11 cellular contexts compared by ENCODE assay signal in the genomic region with DNA sequence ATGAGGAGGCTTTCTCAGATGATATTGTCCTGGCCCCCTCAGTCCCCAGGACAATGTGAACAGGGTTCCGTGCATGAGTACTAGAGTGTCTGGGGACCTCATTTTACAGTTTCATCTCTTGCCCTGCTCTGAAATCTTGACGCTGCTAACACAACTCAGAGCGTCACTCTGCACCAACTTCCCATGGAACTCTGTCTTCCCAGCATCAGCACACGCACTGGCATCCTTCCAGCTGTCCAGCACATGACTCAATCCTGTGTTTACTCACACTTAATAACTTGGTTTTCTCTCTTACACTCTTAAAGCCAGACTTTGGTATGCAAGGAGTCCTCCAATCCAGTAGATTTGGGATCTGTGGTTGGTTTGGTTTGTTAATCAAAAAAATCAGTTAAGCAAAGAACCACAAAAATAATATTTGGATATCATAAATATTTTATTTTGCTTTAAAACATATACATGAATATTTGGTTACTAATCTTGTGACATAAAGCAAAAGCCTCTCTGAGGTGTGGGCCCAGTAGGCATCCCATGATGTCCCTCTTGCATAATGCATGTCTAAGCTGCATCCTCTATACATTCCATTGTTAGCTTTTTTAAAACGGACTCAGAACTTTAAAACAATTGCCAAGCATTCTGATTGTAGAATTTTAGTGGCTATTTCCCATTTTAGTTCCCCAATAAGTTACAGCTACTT.
DNase-seq lines count a peak whose midpoint lies in the region; ATAC-seq, FAIRE-seq and TF ChIP-seq lines count a peak whose summit lies in the region.
"Had no signal": no experiment of that assay in that cellular context is flagged by ENCODE, and none has a peak within 500 bp of the region (broad histone marks: within the 10 kb centered on the region; RNA-seq: fewer than 3 reads in every experiment).

No MANE protein-coding gene starts in this region.

- no peak overlapping the region for H3K4me3 Mint-ChIP-seq in chondrocyte (ENCODE audit: unreplicated experiment)
- H3K4me3 Mint-ChIP-seq: activated naive CD8-positive, alpha-beta T cell had no signal

- in situ Hi-C loops in HepG2 (cut with HindIII; ENCODE audit: extremely low pct_ligation_motif_present, low pct_unique_long_range_greater_than_20kb) = no loop called here

- H3K27ac ChIP-seq in HepG2 (ENCODE audit: extremely low read length, insufficient read depth, low read length) = peak overlapping the region; percentile 3
- H3K27ac ChIP-seq in upper lobe of left lung = no peak overlapping the region
- H3K27ac ChIP-seq: SJCRH30 had no signal

- no peak overlapping the region for H3K4me3 ChIP-seq in HepG2 (replicated peaks in 1 of 3; ENCODE audit: insufficient read depth in 1 of 3, low read depth in 2 of 3, low read length in 3 of 3)
- H3K4me3 ChIP-seq in upper lobe of left lung = no peak overlapping the region
- H3K4me3 ChIP-seq: SJCRH30 had no signal

- peak; percentile 52 for FAIRE-seq in HepG2 (lab: Jason Lieb, UNC)

- no peak for TF ChIP-seq RAD21 in HepG2 (CRISPR knock-in tag; IDR thresholded peaks at IDR 0.05)

- H3K4me1 Mint-ChIP-seq in chondrocyte (ENCODE audit: low read depth) = peaks cover 16% of the 10 kb centered on the region

- no peaks in the 10 kb centered on the region for H3K9me3 Mint-ChIP-seq in chondrocyte (ENCODE audit: low read depth)

- peak; percentile 24 for DNase-seq in HS-5 (ENCODE audit: low read depth)
- no peak for DNase-seq in chondrocyte (ENCODE audit: low spot score)
- DNase-seq in HepG2 (ENCODE audit: low spot score) = peak; percentile 49
- DNase-seq in upper lobe of left lung = peak in 1 of 2 donors; percentile 51
- DNase-seq in activated T-cell treated with anti-CD3 and anti-CD28 coated beads for 4 hours = no peak
- DNase-seq: activated CD4-positive, alpha-beta T cell treated with anti-CD3 and anti-CD28 coated beads for 48 hours; NCI-H2171; SJCRH30 had no signal

- TF ChIP-seq EP300 in HepG2 (IDR thresholded peaks at IDR 0.05; ENCODE audit: low read depth in 2 of 2, low read length in 2 of 2) (peak in 1 of 2 experiments; percentile 17; a peak in 1 of 4 replicates), HepG2 (CRISPR knock-in tag; IDR thresholded peaks at IDR 0.05; ENCODE audit: borderline replicate concordance) (no peak), upper lobe of left lung (IDR thresholded peaks at IDR 0.05) (no peak)

- peak overlapping the region; percentile 70 for H3K27ac Mint-ChIP-seq in chondrocyte (ENCODE audit: unreplicated experiment)
- H3K27ac Mint-ChIP-seq: activated naive CD8-positive, alpha-beta T cell had no signal

- H4K20me1 ChIP-seq in HepG2 (ENCODE audit: insufficient read depth, low read length) = no peaks in the 10 kb centered on the region

- no peaks in the 10 kb centered on the region for H3K9me3 ChIP-seq in HepG2 (ENCODE audit: low read length)
- H3K9me3 ChIP-seq in upper lobe of left lung = no peaks in the 10 kb centered on the region
- H3K9me3 ChIP-seq: SJCRH30 had no signal

- BruUV-seq in HepG2 (replicated peaks; lab: Mats Ljungman, UMichigan) = no TSS peak

- no peak overlapping the region for H3K4me2 ChIP-seq in HepG2 (ENCODE audit: low read depth, low read length)

- WGBS in HepG2 (ENCODE audit: low lambda C conversion rate) = 40% methylated on average over 5 of the region's 5 CpGs
- 21 to 32% methylated on average over 5 of the region's 5 CpGs for WGBS in upper lobe of left lung, 2 donors

- H3K4me1 ChIP-seq in HepG2 (ENCODE audit: insufficient read depth, low read length) = peaks cover 68% of the 10 kb centered on the region
- H3K4me1 ChIP-seq in upper lobe of left lung = peaks cover 5 to 13% (median 9%) of the 10 kb centered on the region in 4 donors
- H3K4me1 ChIP-seq: SJCRH30 had no signal

- H3K27me3 Mint-ChIP-seq in chondrocyte (ENCODE audit: low read depth) = peaks cover 4% of the 10 kb centered on the region

- peaks cover under 1% of the 10 kb centered on the region for H3K36me3 Mint-ChIP-seq in chondrocyte (ENCODE audit: low read depth)
- H3K36me3 Mint-ChIP-seq: activated naive CD8-positive, alpha-beta T cell had no signal

- intact Hi-C loops in HepG2 (cut with micrococcal nuclease; ENCODE audit: unreplicated experiment) = loop anchor here (1.0 to 10.0 kb wide), 2 partner anchors 18 to 389 kb away; no protein-coding TSS in a partner anchor

- no peak for ATAC-seq in HepG2
- ATAC-seq in upper lobe of left lung (ENCODE audit: low FRiP score in 2 of 2) = peak; percentile 45 to 72
- ATAC-seq in GM21390 (IDR thresholded peaks at IDR 0.05; ENCODE audit: unreplicated experiment) = no peak
- no peak for ATAC-seq in HG02588 (IDR thresholded peaks at IDR 0.05; ENCODE audit: unreplicated experiment)

- H3K27me3 ChIP-seq in HepG2 (ENCODE audit: control insufficient read depth in 1 of 2, insufficient read depth in 2 of 2, low read length in 2 of 2) (no peaks in the 10 kb centered on the region), upper lobe of left lung (no peaks in the 10 kb centered on the region)
- H3K27me3 ChIP-seq: SJCRH30 had no signal

- TF ChIP-seq POLR2A in HepG2 (IDR thresholded peaks at IDR 0.05; ENCODE audit: insufficient read depth in 1 of 2, low read depth in 2 of 2, low read length in 2 of 2) (no peak), upper lobe of left lung (IDR thresholded peaks at IDR 0.05) (no peak)

- H3K9ac ChIP-seq in HepG2 (ENCODE audit: insufficient read depth, low read depth, low read length) = no peak overlapping the region

- POLR2A ChIA-PET in HepG2 (lab: Yijun Ruan, JAX) = interaction anchor here (1.1 to 3.1 kb wide), 3 partner anchors 9 to 18 kb away, joined by 3 to 11 read pairs (median 6); no protein-coding TSS in a partner anchor

- CTCF ChIA-PET in HepG2 (lab: Yijun Ruan, JAX; ENCODE audit: low intra/inter-chr PET ratio, low total read pairs) = no interaction called here

- H3K36me3 ChIP-seq in HepG2 (replicated peaks in 1 of 2; ENCODE audit: control insufficient read depth in 1 of 2, insufficient read depth in 2 of 2, low read length in 2 of 2) (no peaks in the 10 kb centered on the region), upper lobe of left lung (no peaks in the 10 kb centered on the region)
- H3K36me3 ChIP-seq: SJCRH30 had no signal

- no peaks in the 10 kb centered on the region for H3K79me2 ChIP-seq in HepG2 (ENCODE audit: insufficient read depth, low read length)

- no peak overlapping the region for H2AFZ ChIP-seq in HepG2 (ENCODE audit: low read length)

- no peak for TF ChIP-seq CTCF in chondrocyte (IDR thresholded peaks at IDR 0.05)
- TF ChIP-seq CTCF in HepG2 (CRISPR knock-in tag; IDR thresholded peaks at IDR 0.05) = no peak
- TF ChIP-seq CTCF in upper lobe of left lung (IDR thresholded peaks at IDR 0.05) = no peak

TF ChIP-seq in HepG2, 621 proteins besides CTCF, POLR2A, EP300 and RAD21 (continues in another document):
- TF ChIP-seq, protein P1, sequence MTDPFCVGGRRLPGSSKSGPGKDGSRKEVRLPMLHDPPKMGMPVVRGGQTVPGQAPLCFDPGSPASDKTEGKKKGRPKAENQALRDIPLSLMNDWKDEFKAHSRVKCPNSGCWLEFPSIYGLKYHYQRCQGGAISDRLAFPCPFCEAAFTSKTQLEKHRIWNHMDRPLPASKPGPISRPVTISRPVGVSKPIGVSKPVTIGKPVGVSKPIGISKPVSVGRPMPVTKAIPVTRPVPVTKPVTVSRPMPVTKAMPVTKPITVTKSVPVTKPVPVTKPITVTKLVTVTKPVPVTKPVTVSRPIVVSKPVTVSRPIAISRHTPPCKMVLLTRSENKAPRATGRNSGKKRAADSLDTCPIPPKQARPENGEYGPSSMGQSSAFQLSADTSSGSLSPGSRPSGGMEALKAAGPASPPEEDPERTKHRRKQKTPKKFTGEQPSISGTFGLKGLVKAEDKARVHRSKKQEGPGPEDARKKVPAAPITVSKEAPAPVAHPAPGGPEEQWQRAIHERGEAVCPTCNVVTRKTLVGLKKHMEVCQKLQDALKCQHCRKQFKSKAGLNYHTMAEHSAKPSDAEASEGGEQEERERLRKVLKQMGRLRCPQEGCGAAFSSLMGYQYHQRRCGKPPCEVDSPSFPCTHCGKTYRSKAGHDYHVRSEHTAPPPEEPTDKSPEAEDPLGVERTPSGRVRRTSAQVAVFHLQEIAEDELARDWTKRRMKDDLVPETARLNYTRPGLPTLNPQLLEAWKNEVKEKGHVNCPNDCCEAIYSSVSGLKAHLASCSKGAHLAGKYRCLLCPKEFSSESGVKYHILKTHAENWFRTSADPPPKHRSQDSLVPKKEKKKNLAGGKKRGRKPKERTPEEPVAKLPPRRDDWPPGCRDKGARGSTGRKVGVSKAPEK (CRISPR knock-in tag; IDR thresholded peaks at IDR 0.05; ENCODE audit: borderline replicate concordance) = no peak
- TF ChIP-seq FOXP1 (IDR thresholded peaks at IDR 0.05) (no peak), FOXP1 (CRISPR knock-in tag; IDR thresholded peaks at IDR 0.05) (0 out of 2 replicates have a peak, but pooled peaks have one; percentile 29), CAMTA2 (CRISPR knock-in tag; IDR thresholded peaks at IDR 0.05; ENCODE audit: borderline replicate concordance) (no peak), FOXA3 (CRISPR knock-in tag; IDR thresholded peaks at IDR 0.05) (peak; percentile 83), FOXA1 (IDR thresholded peaks at IDR 0.05) (no peak), FOXA1 (CRISPR knock-in tag; IDR thresholded peaks at IDR 0.05) (peak; percentile 66), JARID2 (CRISPR knock-in tag; IDR thresholded peaks at IDR 0.05; ENCODE audit: insufficient replicate concordance) (no peak), TEAD2 (CRISPR knock-in tag; IDR thresholded peaks at IDR 0.05) (no peak), ZNF331 (CRISPR knock-in tag; IDR thresholded peaks at IDR 0.05) (0 out of 2 replicates have a peak, but pooled peaks have one; percentile 42), DNMT1 (CRISPR knock-in tag; IDR thresholded peaks at IDR 0.05) (no peak), NFIC (IDR thresholded peaks at IDR 0.05; ENCODE audit: low read length) (0 out of 2 replicates have a peak, but pooled peaks have one; percentile 34), BCL6 (CRISPR knock-in tag; IDR thresholded peaks at IDR 0.05) (0 out of 2 replicates have a peak, but pooled peaks have one; percentile 10)
- TF ChIP-seq, protein P2, sequence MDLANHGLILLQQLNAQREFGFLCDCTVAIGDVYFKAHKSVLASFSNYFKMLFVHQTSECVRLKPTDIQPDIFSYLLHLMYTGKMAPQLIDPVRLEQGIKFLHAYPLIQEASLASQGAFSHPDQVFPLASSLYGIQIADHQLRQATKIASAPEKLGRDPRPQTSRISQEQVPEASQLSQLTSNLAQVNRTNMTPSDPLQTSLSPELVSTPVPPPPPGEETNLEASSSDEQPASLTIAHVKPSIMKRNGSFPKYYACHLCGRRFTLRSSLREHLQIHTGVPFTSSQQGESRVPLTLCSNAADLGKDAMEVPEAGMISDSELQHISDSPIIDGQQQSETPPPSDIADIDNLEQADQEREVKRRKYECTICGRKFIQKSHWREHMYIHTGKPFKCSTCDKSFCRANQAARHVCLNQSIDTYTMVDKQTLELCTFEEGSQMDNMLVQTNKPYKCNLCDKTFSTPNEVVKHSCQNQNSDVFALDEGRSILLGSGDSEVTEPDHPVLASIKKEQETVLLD (CRISPR knock-in tag; IDR thresholded peaks at IDR 0.05; ENCODE audit: low read depth) = no peak

Comparison
In these comparisons a context has a peak if more than half of its experiments do, and no peak if none do; other contexts are left out.
1. DNase-seq: peak in HS-5 (single experiment) and HepG2 (single experiment); none in chondrocyte (single experiment) and activated T-cell treated with anti-CD3 and anti-CD28 coated beads for 4 hours (single experiment).
2. ATAC-seq: peak in upper lobe of left lung (2 of 2); none in HepG2 (single experiment), GM21390 (single experiment) and HG02588 (single experiment).